In genomic region chr6:106339334-106340029, GRCh38 we compare ENCODE assay signal across 7 cellular contexts. TPM values are rescaled to one million over a fixed set of nuclear protein-coding genes. Genes with fewer than 3 reads are reported as not detected.
DNase-seq lines count a peak whose midpoint lies in the region; ATAC-seq, FAIRE-seq and TF ChIP-seq lines count a peak whose summit lies in the region.

No MANE protein-coding gene starts in this region.

- H3K9me3 Mint-ChIP-seq in activated CD8-positive, alpha-beta T cell treated with anti-CD3 and anti-CD28 coated beads for 36 hours: no peaks in the 10 kb centered on the region

- CTCF ChIA-PET in activated CD8-positive, alpha-beta T cell treated with anti-CD3 and anti-CD28 coated beads for 36 hours (lab: Charles Lee): interaction anchor here (0.6 to 2.6 kb wide), 54 partner anchors 8 to 658 kb away, joined by 3 to 33 read pairs (median 4); partner anchors contain the start of genes ATG5 and CRYBG1
- CTCF ChIA-PET in endothelial cell of umbilical vein (lab: Charles Lee): interaction anchor here (0.6 to 3.3 kb wide), 41 partner anchors 10 to 1718 kb away, joined by 3 to 83 read pairs (median 4); partner anchors contain the start of genes ATG5 and CRYBG1

- H2AFZ ChIP-seq in endothelial cell of umbilical vein (ENCODE audit: low read depth, low read length): peak overlapping the region; percentile 74

- H3K27ac ChIP-seq in endothelial cell of umbilical vein (ENCODE audit: insufficient read depth, low read depth, low read length) (no peak overlapping the region), thoracic aorta (no peak overlapping the region)

- no peaks in the 10 kb centered on the region for H3K36me3 Mint-ChIP-seq in activated CD8-positive, alpha-beta T cell treated with anti-CD3 and anti-CD28 coated beads for 36 hours (ENCODE audit: low read depth)

- peaks cover 24% of the 10 kb centered on the region for H3K27me3 Mint-ChIP-seq in activated CD8-positive, alpha-beta T cell treated with anti-CD3 and anti-CD28 coated beads for 36 hours

- no peaks in the 10 kb centered on the region for H3K4me1 Mint-ChIP-seq in activated CD8-positive, alpha-beta T cell treated with anti-CD3 and anti-CD28 coated beads for 36 hours (ENCODE audit: low read depth)

- BruUV-seq in endothelial cell of umbilical vein (replicated peaks; lab: Mats Ljungman, UMichigan): no TSS peak

- H3K4me3 ChIP-seq in endothelial cell of umbilical vein (replicated peaks in 1 of 3; ENCODE audit: insufficient read depth in 1 of 3, low read depth in 1 of 3, low read length in 3 of 3): no peak overlapping the region
- H3K4me3 ChIP-seq in mucosa of descending colon: no peak overlapping the region
- no peak overlapping the region for H3K4me3 ChIP-seq in thoracic aorta

- peak; percentile 56 for DNase-seq in GM10266 (ENCODE audit: extremely low spot score)
- DNase-seq in NCI-H69 (lab: John Stamatoyannopoulos, UW): peak; percentile 90
- peak; percentile 71 for DNase-seq in activated CD8-positive, alpha-beta T cell treated with anti-CD3 and anti-CD28 coated beads for 36 hours
- DNase-seq in endothelial cell of umbilical vein (ENCODE audit: low read depth, low spot score): peak; percentile 57
- peak in 1 of 3 donors; percentile 76 for DNase-seq in mucosa of descending colon
- no peak for DNase-seq in thoracic aorta (ENCODE audit: low spot score)

- POLR2A ChIA-PET in activated CD8-positive, alpha-beta T cell treated with anti-CD3 and anti-CD28 coated beads for 36 hours (lab: Charles Lee): no interaction called here
- POLR2A ChIA-PET in endothelial cell of umbilical vein (lab: Charles Lee): interaction anchor here (0.8 to 1.3 kb wide), 2 partner anchors 14 to 227 kb away, joined by 3 to 4 read pairs; partner anchors contain the start of gene ATG5

- no peaks in the 10 kb centered on the region for H3K9me3 ChIP-seq in endothelial cell of umbilical vein (replicated peaks; ENCODE audit: control insufficient read depth, insufficient read depth, low read length)
- no peaks in the 10 kb centered on the region for H3K9me3 ChIP-seq in mucosa of descending colon
- H3K9me3 ChIP-seq in thoracic aorta: no peaks in the 10 kb centered on the region

- no peaks in the 10 kb centered on the region for H3K9me1 ChIP-seq in endothelial cell of umbilical vein (replicated peaks; ENCODE audit: control insufficient read depth, extremely low read depth, insufficient read depth, low read length)

- H3K79me2 ChIP-seq in endothelial cell of umbilical vein (ENCODE audit: control insufficient read depth, insufficient read depth, low read length): no peaks in the 10 kb centered on the region

- no peaks in the 10 kb centered on the region for H3K4me1 ChIP-seq in endothelial cell of umbilical vein (ENCODE audit: control insufficient read depth, extremely low read depth, insufficient read depth, low read length)
- H3K4me1 ChIP-seq in mucosa of descending colon (ENCODE audit: low read depth): peaks cover 2% of the 10 kb centered on the region
- no peaks in the 10 kb centered on the region for H3K4me1 ChIP-seq in thoracic aorta (ENCODE audit: control insufficient read depth in 1 of 2, low read depth in 2 of 2)

- no peak overlapping the region for H3K9ac ChIP-seq in endothelial cell of umbilical vein (replicated peaks; ENCODE audit: extremely low read depth, insufficient read depth, low read length)

- ATAC-seq in HG03135 (IDR thresholded peaks at IDR 0.05; ENCODE audit: unreplicated experiment): peak; percentile 71
- ATAC-seq in activated CD8-positive, alpha-beta T cell treated with anti-CD3 and anti-CD28 coated beads for 36 hours: peak; percentile 95
- peak; percentile 95 for ATAC-seq in mucosa of descending colon
- no peak for ATAC-seq in thoracic aorta (ENCODE audit: insufficient number of reproducible peaks, low FRiP score, low read depth)

- H3K36me3 ChIP-seq in endothelial cell of umbilical vein (ENCODE audit: control insufficient read depth in 2 of 2, extremely low read depth in 1 of 2, insufficient read depth in 2 of 2, low read length in 2 of 2) (no peaks in the 10 kb centered on the region), mucosa of descending colon (ENCODE audit: low read depth) (no peaks in the 10 kb centered on the region), thoracic aorta (no peaks in the 10 kb centered on the region)

- H4K20me1 ChIP-seq in endothelial cell of umbilical vein (replicated peaks; ENCODE audit: control insufficient read depth, extremely low read depth, insufficient read depth, low read length): no peaks in the 10 kb centered on the region

- H3K27me3 ChIP-seq in endothelial cell of umbilical vein (ENCODE audit: control insufficient read depth in 2 of 2, insufficient read depth in 2 of 2, low read length in 2 of 2): peaks cover 15 to 24% of the 10 kb centered on the region in 2 experiments
- H3K27me3 ChIP-seq in thoracic aorta (replicated peaks; ENCODE audit: insufficient read depth): no peaks in the 10 kb centered on the region

- TF ChIP-seq POLR2A in endothelial cell of umbilical vein (IDR thresholded peaks at IDR 0.05; ENCODE audit: low read depth, low read length): no peak

- peak; percentile 86 for FAIRE-seq in endothelial cell of umbilical vein (lab: Jason Lieb, UNC)

- TF ChIP-seq CTCF in GM10266 (IDR thresholded peaks at IDR 0.05; ENCODE audit: control insufficient read depth, insufficient read depth, low read depth, missing control alignments) (peak; percentile 68), endothelial cell of umbilical vein (IDR thresholded peaks at IDR 0.05; ENCODE audit: extremely low read depth in 1 of 2, insufficient read depth in 1 of 2, low read depth in 1 of 2, low read length in 2 of 2) (peak; percentile 81 to 85), mucosa of descending colon (IDR thresholded peaks at IDR 0.05) (peak; percentile 66), thoracic aorta (IDR thresholded peaks at IDR 0.05) (peak; percentile 50)
- TF ChIP-seq CTCF in activated CD8-positive, alpha-beta T cell treated with anti-CD3 and anti-CD28 coated beads for 36 hours (IDR thresholded peaks at IDR 0.05): peak; percentile 77

- intact Hi-C loops in activated CD8-positive, alpha-beta T cell treated with anti-CD3 and anti-CD28 coated beads for 36 hours (cut with micrococcal nuclease): loop anchor here (2.0 to 10.0 kb wide), 2 partner anchors 227 to 635 kb away; partner anchors contain the start of gene CD24
- intact Hi-C loops in endothelial cell of umbilical vein (cut with micrococcal nuclease): loop anchor here (1.0 to 10.0 kb wide), 5 partner anchors 21 to 1365 kb away; partner anchors contain the start of gene CRYBG1
- intact Hi-C loops in mucosa of descending colon (cut with DNase I, micrococcal nuclease): loop anchor here in 1 of 2 donors (10.0 kb wide), 2 partner anchors 225 to 645 kb away; no protein-coding TSS in a partner anchor

- H3K4me2 ChIP-seq in endothelial cell of umbilical vein (ENCODE audit: insufficient read depth, low read length): peak overlapping the region; percentile 32

- H3K4me3 Mint-ChIP-seq in activated CD8-positive, alpha-beta T cell treated with anti-CD3 and anti-CD28 coated beads for 36 hours: no peak overlapping the region

- H3K27ac Mint-ChIP-seq in activated CD8-positive, alpha-beta T cell treated with anti-CD3 and anti-CD28 coated beads for 36 hours: no peak overlapping the region

- dilution Hi-C loops in endothelial cell of umbilical vein (cut with MboI; ENCODE audit: extremely low pct_ligation_motif_present, low sequenced_read_pairs): no loop called here

TF ChIP-seq in endothelial cell of umbilical vein, 7 proteins besides CTCF, POLR2A, EP300 and RAD21:
- TF ChIP-seq FOS (IDR thresholded peaks at IDR 0.05; ENCODE audit: borderline replicate concordance, insufficient read depth, low read length) (no peak), GATA2 (IDR thresholded peaks at IDR 0.05; ENCODE audit: insufficient read depth, insufficient read length, low read depth, low read length) (no peak), MAX (IDR thresholded peaks at IDR 0.05; ENCODE audit: insufficient read depth, insufficient read length) (no peak), POLR2AphosphoS5 (IDR thresholded peaks at IDR 0.05; ENCODE audit: insufficient read depth, low read depth, low read length) (no peak), MYC (IDR thresholded peaks at IDR 0.05; ENCODE audit: low read depth, low read length) (no peak), JUN (IDR thresholded peaks at IDR 0.05; ENCODE audit: borderline replicate concordance, insufficient read depth, insufficient read length, low read depth) (no peak), EZH2 (IDR thresholded peaks at IDR 0.05; ENCODE audit: borderline replicate concordance, low read depth, low read length, severe bottlenecking) (no peak)

RNA-seq across cellular contexts. Expression of gene ATG5, which starts 13.9 kb away (rescaled TPM):
- 10 to 100 TPM; 31.2 to 32.4 TPM for total RNA-seq in activated CD8-positive, alpha-beta T cell treated with anti-CD3 and anti-CD28 coated beads for 36 hours
- total RNA-seq in endothelial cell of umbilical vein (32.8 and 35.9 TPM in 2 replicates), mucosa of descending colon (10 to 100 TPM; 39.4 to 51.6 (median 43.0) TPM), thoracic aorta (10 to 100 TPM; 28.4 to 30.1 TPM)
- 10.0 and 14.1 TPM in 2 replicates for polyA plus RNA-seq in endothelial cell of umbilical vein
- polyA plus RNA-seq in endothelial cell of umbilical vein (2011; cell fraction: cytosol; rRNA removed): 18.2 and 20.5 TPM in 2 replicates
- 19.4 and 23.9 TPM in 2 replicates for polyA plus RNA-seq in endothelial cell of umbilical vein (2011; cell fraction: nucleus; rRNA removed)
- 26.7 and 32.4 TPM in 2 replicates for polyA plus RNA-seq in endothelial cell of umbilical vein (2012)
- 11.2 and 19.2 TPM in 2 replicates for polyA minus RNA-seq in endothelial cell of umbilical vein
- polyA minus RNA-seq in endothelial cell of umbilical vein (2011; cell fraction: cytosol; rRNA and poly(A)+ RNA removed): 9.8 TPM
- polyA minus RNA-seq in endothelial cell of umbilical vein (2011; cell fraction: nucleus; rRNA and poly(A)+ RNA removed): 38.9 and 49.1 TPM in 2 replicates

RNA-seq across cellular contexts. Expression of gene CRYBG1, which starts 21.0 kb away (rescaled TPM):
- 10 to 100 TPM; 20.8 to 21.1 TPM for total RNA-seq in activated CD8-positive, alpha-beta T cell treated with anti-CD3 and anti-CD28 coated beads for 36 hours
- total RNA-seq in endothelial cell of umbilical vein (25.0 and 30.1 TPM in 2 replicates), mucosa of descending colon (10 to 100 TPM; 26.6 to 93.0 (median 86.4) TPM), thoracic aorta (1 to 10 TPM; 3.2 to 7.2 TPM)
- 3.1 and 4.1 TPM in 2 replicates for polyA plus RNA-seq in endothelial cell of umbilical vein
- 3.4 and 3.7 TPM in 2 replicates for polyA plus RNA-seq in endothelial cell of umbilical vein (2011; cell fraction: cytosol; rRNA removed)
- polyA plus RNA-seq in endothelial cell of umbilical vein (2011; cell fraction: nucleus; rRNA removed): 8.9 and 9.9 TPM in 2 replicates
- 4.0 and 9.3 TPM in 2 replicates for polyA plus RNA-seq in endothelial cell of umbilical vein (2012)
- 11.6 and 12.6 TPM in 2 replicates for polyA minus RNA-seq in endothelial cell of umbilical vein
- polyA minus RNA-seq in endothelial cell of umbilical vein (2011; cell fraction: cytosol; rRNA and poly(A)+ RNA removed): 5.1 TPM
- 13.5 and 15.4 TPM in 2 replicates for polyA minus RNA-seq in endothelial cell of umbilical vein (2011; cell fraction: nucleus; rRNA and poly(A)+ RNA removed)
